Comparison of ENCODE assay signal across 21 cellular contexts in genomic region chr6:157442296-157442695, GRCh38.
DNase-seq lines count a peak whose midpoint lies in the region; ATAC-seq and TF ChIP-seq lines count a peak whose summit lies in the region.
"Had no signal": no experiment of that assay in that cellular context is flagged by ENCODE, and none has a peak within 500 bp of the region (broad histone marks: within the 10 kb centered on the region; RNA-seq: fewer than 3 reads in every experiment).

No MANE protein-coding gene starts in this region.

- intact Hi-C loops in natural killer cell (cut with micrococcal nuclease): no loop called here

- DNase-seq in natural killer cell treated with Interleukin-12 subunit alpha and Interleukin-12 subunit beta and Interleukin-15 and Interleukin-18, amount 100 ng/mL, for 72 hours (ENCODE audit: low spot score): no peak
- no peak for DNase-seq in natural killer cell
- DNase-seq in T1000 (lab: John Stamatoyannopoulos, UW): peak; percentile 11
- DNase-seq in fibroblast of peridontal ligament (ENCODE audit: extremely low read depth): peak; percentile 76
- no peak for DNase-seq in activated CD4-positive, alpha-beta T cell treated with anti-CD3 and anti-CD28 coated beads, Interleukin-2, amount 50 U/mL, for 1 hour
- DNase-seq in glutamatergic neuron: no peak
- DNase-seq: activated CD4-positive, alpha-beta T cell treated with anti-CD3 and anti-CD28 coated beads, Interleukin-2, amount 50 U/mL, for 4 hours; activated T-cell treated with anti-CD3 and anti-CD28 coated beads, Interleukin-2, amount 50 U/mL, for 24 hours; H7; mucosa of descending colon; NCI-H1105 treated with DMSO at 0.1 percent for 48 hours; NCI-H2227 treated with DMSO at 0.1 percent for 48 hours; pancreas; SHP77 treated with DMSO at 0.1 percent for 48 hours; small intestine; T-helper 9 cell; upper lobe of left lung had no signal

- H3K36me3 Mint-ChIP-seq in natural killer cell treated with Interleukin-12 subunit alpha and Interleukin-12 subunit beta and Interleukin-15 and Interleukin-18, amount 100 ng/mL, for 72 hours: peaks cover 17% of the 10 kb centered on the region
- H3K36me3 Mint-ChIP-seq in natural killer cell (no peaks in the 10 kb centered on the region), glutamatergic neuron (ENCODE audit: unreplicated experiment) (no peaks in the 10 kb centered on the region)

- peaks cover 6% of the 10 kb centered on the region for H3K9me3 Mint-ChIP-seq in natural killer cell treated with Interleukin-12 subunit alpha and Interleukin-12 subunit beta and Interleukin-15 and Interleukin-18, amount 100 ng/mL, for 72 hours
- H3K9me3 Mint-ChIP-seq in natural killer cell (no peaks in the 10 kb centered on the region), glutamatergic neuron (ENCODE audit: unreplicated experiment) (peaks cover 2% of the 10 kb centered on the region)

- H3K27ac Mint-ChIP-seq in natural killer cell treated with Interleukin-12 subunit alpha and Interleukin-12 subunit beta and Interleukin-15 and Interleukin-18, amount 100 ng/mL, for 72 hours: peak overlapping the region; percentile 78 to 88
- H3K27ac Mint-ChIP-seq in natural killer cell (no peak overlapping the region), glutamatergic neuron (ENCODE audit: unreplicated experiment) (no peak overlapping the region)
- H3K27ac Mint-ChIP-seq: activated naive CD8-positive, alpha-beta T cell had no signal

- peak overlapping the region; percentile 67 for H3K4me3 Mint-ChIP-seq in natural killer cell treated with Interleukin-12 subunit alpha and Interleukin-12 subunit beta and Interleukin-15 and Interleukin-18, amount 100 ng/mL, for 72 hours
- H3K4me3 Mint-ChIP-seq in natural killer cell: no peak overlapping the region
- no peak overlapping the region for H3K4me3 Mint-ChIP-seq in glutamatergic neuron (ENCODE audit: unreplicated experiment)
- H3K4me3 Mint-ChIP-seq: activated naive CD8-positive, alpha-beta T cell; activated T-cell treated with anti-CD3 and anti-CD28 coated beads, Interleukin-2, amount 50 U/mL, for 24 hours had no signal

- TF ChIP-seq CTCF in natural killer cell (IDR thresholded peaks at IDR 0.05) (no peak), glutamatergic neuron (IDR thresholded peaks at IDR 0.05; ENCODE audit: partially characterized antibody, unreplicated experiment) (no peak)

- peaks cover 35 to 44% of the 10 kb centered on the region in 2 donors for H3K4me1 Mint-ChIP-seq in natural killer cell treated with Interleukin-12 subunit alpha and Interleukin-12 subunit beta and Interleukin-15 and Interleukin-18, amount 100 ng/mL, for 72 hours (ENCODE audit: low read depth in 2 of 2)
- H3K4me1 Mint-ChIP-seq in natural killer cell: peaks cover 17 to 20% of the 10 kb centered on the region in 2 donors
- no peaks in the 10 kb centered on the region for H3K4me1 Mint-ChIP-seq in glutamatergic neuron (ENCODE audit: low read depth, unreplicated experiment)

- H3K27me3 Mint-ChIP-seq in natural killer cell treated with Interleukin-12 subunit alpha and Interleukin-12 subunit beta and Interleukin-15 and Interleukin-18, amount 100 ng/mL, for 72 hours: peaks cover 0 to 7% of the 10 kb centered on the region in 2 donors
- H3K27me3 Mint-ChIP-seq in natural killer cell (ENCODE audit: low read depth in 2 of 2) (peaks cover 3 to 13% of the 10 kb centered on the region in 2 donors), glutamatergic neuron (ENCODE audit: unreplicated experiment) (no peaks in the 10 kb centered on the region)
- H3K27me3 Mint-ChIP-seq: activated naive CD8-positive, alpha-beta T cell; activated T-cell treated with anti-CD3 and anti-CD28 coated beads, Interleukin-2, amount 50 U/mL, for 24 hours had no signal

- ATAC-seq in natural killer cell treated with Interleukin-12 subunit alpha and Interleukin-12 subunit beta and Interleukin-15 and Interleukin-18, amount 100 ng/mL, for 72 hours: no peak
- no peak for ATAC-seq in natural killer cell
- no peak for ATAC-seq in GM21515 (IDR thresholded peaks at IDR 0.05; ENCODE audit: unreplicated experiment)
- no peak for ATAC-seq in esophagus mucosa
- ATAC-seq: HepG2, mucosa of descending colon, pancreas had no signal

Comparison
In these comparisons a context has a peak if more than half of its experiments do, and no peak if none do; other contexts are left out.
1. H3K27ac Mint-ChIP-seq: peak in natural killer cell treated with Interleukin-12 subunit alpha and Interleukin-12 subunit beta and Interleukin-15 and Interleukin-18, amount 100 ng/mL, for 72 hours (2 of 2); none in natural killer cell (0 of 2) and glutamatergic neuron (single experiment).
2. DNase-seq: peak in T1000 (single experiment) and fibroblast of peridontal ligament (single experiment); none in natural killer cell treated with Interleukin-12 subunit alpha and Interleukin-12 subunit beta and Interleukin-15 and Interleukin-18, amount 100 ng/mL, for 72 hours (single experiment), natural killer cell (single experiment), activated CD4-positive, alpha-beta T cell treated with anti-CD3 and anti-CD28 coated beads, Interleukin-2, amount 50 U/mL, for 1 hour (single experiment) and glutamatergic neuron (single experiment).